ENCODE assay signal across 13 cellular contexts in genomic region chr11:26947904-26948639, GRCh38. TPM values are rescaled to one million over a fixed set of nuclear protein-coding genes. Genes with fewer than 3 reads are reported as not detected.
DNase-seq lines count a peak whose midpoint lies in the region; ATAC-seq, FAIRE-seq and TF ChIP-seq lines count a peak whose summit lies in the region.
"Had no signal": no experiment of that assay in that cellular context is flagged by ENCODE, and none has a peak within 500 bp of the region (broad histone marks: within the 10 kb centered on the region; RNA-seq: fewer than 3 reads in every experiment).

No MANE protein-coding gene starts in this region.

- TF ChIP-seq POLR2A in thyroid gland (IDR thresholded peaks at IDR 0.05): no peak

- H3K36me3 ChIP-seq in bronchial epithelial cell (ENCODE audit: control insufficient read depth, insufficient read depth, low read length) (no peaks in the 10 kb centered on the region), muscle layer of colon (ENCODE audit: insufficient read depth, low read length) (no peaks in the 10 kb centered on the region), thyroid gland (no peaks in the 10 kb centered on the region)

- FAIRE-seq in bronchial epithelial cell (lab: Jason Lieb, UNC) (no peak), urothelium cell line (lab: Jason Lieb, UNC) (no peak)
- FAIRE-seq: TTC549 had no signal

- 63 to 69% methylated on average over 3 of the region's 3 CpGs for WGBS in thyroid gland, 2 donors

- no peak for ATAC-seq in GM18858 (IDR thresholded peaks at IDR 0.05; ENCODE audit: unreplicated experiment)

- H3K4me3 ChIP-seq in bronchial epithelial cell (ENCODE audit: low read depth, low read length): no peak overlapping the region
- no peak overlapping the region for H3K4me3 ChIP-seq in muscle layer of colon (ENCODE audit: low read depth in 1 of 2, low read length in 2 of 2)
- no peak overlapping the region for H3K4me3 ChIP-seq in thyroid gland (replicated peaks in 1 of 3)
- H3K4me3 ChIP-seq: lung had no signal

- H3K4me1 Mint-ChIP-seq in glutamatergic neuron (ENCODE audit: low read depth, unreplicated experiment): peaks cover 3% of the 10 kb centered on the region

- no peak overlapping the region for H3K9ac ChIP-seq in muscle layer of colon (ENCODE audit: low read length)

- peak; percentile 15 for DNase-seq in NCI-H226
- peak; percentile 69 for DNase-seq in bronchial epithelial cell (ENCODE audit: low read depth)
- DNase-seq in thyroid gland: no peak
- no peak for DNase-seq in urothelium cell line (ENCODE audit: low spot score)
- no peak for DNase-seq in glutamatergic neuron
- DNase-seq: activated naive CD4-positive, alpha-beta T cell; central memory CD4-positive, alpha-beta T cell; NCI-H187 treated with DMSO at 0.1 percent for 48 hours; NCI-H526 treated with DMSO at 0.1 percent for 48 hours had no signal

- H3K9me3 ChIP-seq in muscle layer of colon (ENCODE audit: low read length) (no peaks in the 10 kb centered on the region), thyroid gland (no peaks in the 10 kb centered on the region)

- peaks cover 1% of the 10 kb centered on the region for H3K9me3 Mint-ChIP-seq in glutamatergic neuron (ENCODE audit: unreplicated experiment)

- H3K36me3 Mint-ChIP-seq in glutamatergic neuron (ENCODE audit: unreplicated experiment): no peaks in the 10 kb centered on the region

- H3K4me3 Mint-ChIP-seq in glutamatergic neuron (ENCODE audit: unreplicated experiment): no peak overlapping the region

- TF ChIP-seq CTCF in bronchial epithelial cell (IDR thresholded peaks at IDR 0.05; ENCODE audit: insufficient read depth, low read length, severe bottlenecking) (no peak), thyroid gland (IDR thresholded peaks at IDR 0.05) (no peak), glutamatergic neuron (IDR thresholded peaks at IDR 0.05; ENCODE audit: partially characterized antibody, unreplicated experiment) (no peak)

- H3K27ac Mint-ChIP-seq in glutamatergic neuron (ENCODE audit: unreplicated experiment): no peak overlapping the region

- H3K4me1 ChIP-seq in muscle layer of colon (ENCODE audit: insufficient read depth, low read length) (peaks cover 31% of the 10 kb centered on the region), thyroid gland (peaks cover 47 to 67% of the 10 kb centered on the region in 2 donors)

- H3K27me3 Mint-ChIP-seq in glutamatergic neuron (ENCODE audit: unreplicated experiment): no peaks in the 10 kb centered on the region

- H3K27ac ChIP-seq in muscle layer of colon (ENCODE audit: low read depth, low read length) (peak overlapping the region; percentile 61), thyroid gland (peak overlapping the region; percentile 50 to 88 (median 51))

- intact Hi-C loops in thyroid gland (cut with DNase I): no loop called here

- H3K27me3 ChIP-seq in bronchial epithelial cell (ENCODE audit: control insufficient read depth, insufficient read depth, low read length): no peaks in the 10 kb centered on the region
- H3K27me3 ChIP-seq in muscle layer of colon (ENCODE audit: control insufficient read depth in 1 of 2, insufficient read depth in 2 of 2, low read length in 2 of 2): no peaks in the 10 kb centered on the region
- no peaks in the 10 kb centered on the region for H3K27me3 ChIP-seq in thyroid gland

RNA-seq across cellular contexts. Expression of gene FIBIN, which starts 45.8 kb away (rescaled TPM):
- total RNA-seq in bronchial epithelial cell: 14.2 and 33.4 TPM in 2 replicates
- 10 to 100 TPM; 15.3 to 24.7 (median 19.8) TPM for total RNA-seq in thyroid gland
- 0.22 TPM for total RNA-seq in glutamatergic neuron (ENCODE audit: unreplicated experiment)

Comparison
In these comparisons a context has a peak if more than half of its experiments do, and no peak if none do; other contexts are left out.
1. DNase-seq: peak in NCI-H226 (single experiment) and bronchial epithelial cell (single experiment); none in thyroid gland (0 of 2), urothelium cell line (single experiment) and glutamatergic neuron (single experiment).
2. RNA of gene FIBIN, which starts 45.8 kb away (total RNA-seq): 15.3 to 24.7 TPM in thyroid gland and 14.2 to 33.4 TPM in bronchial epithelial cell; 0.22 TPM in glutamatergic neuron (single experiment); every median in the first group is over 10 times any median in the second.